ENCODE assay signal across 9 cellular contexts in the genomic region with DNA sequence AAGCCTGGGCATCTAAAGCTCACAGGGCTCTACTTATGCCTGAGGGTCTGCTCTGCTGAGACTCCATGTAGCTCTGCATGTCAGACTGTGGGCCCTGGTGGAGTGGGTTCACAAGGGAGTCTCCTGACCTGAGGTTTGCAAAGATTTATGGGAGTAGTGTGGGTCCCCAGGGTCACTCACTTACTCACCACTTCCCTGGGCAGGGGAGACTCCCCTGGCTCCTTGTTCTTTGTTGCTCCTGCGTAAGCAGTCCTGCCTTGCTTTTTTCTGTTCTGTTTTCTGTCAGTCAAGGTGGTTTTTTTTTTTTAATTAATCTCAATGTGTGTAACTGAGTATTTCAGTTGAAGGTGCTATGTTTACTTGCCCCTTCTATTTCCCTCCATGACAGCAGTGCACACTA.
"Had no signal": no experiment of that assay in that cellular context is flagged by ENCODE, and none has a peak within 500 bp of the region (broad histone marks: within the 10 kb centered on the region; RNA-seq: fewer than 3 reads in every experiment).

No MANE protein-coding gene starts in this region.

- H3K36me3 Mint-ChIP-seq: IgD-negative memory B cell had no signal

- H3K4me2 ChIP-seq: GM23338 had no signal

- H3K27ac Mint-ChIP-seq: GM23338, HFFc6, IgD-negative memory B cell had no signal

- ATAC-seq: GM23338, HCT116, HepG2 had no signal

- FAIRE-seq: HepG2 had no signal

- DNase-seq: H7, HFFc6, KBM-7 had no signal

- H3K9me3 ChIP-seq: HAP-1 had no signal

- H3K4me3 Mint-ChIP-seq: GM23338, HFFc6, IgD-negative memory B cell had no signal

- H2AFZ ChIP-seq: GM23338 had no signal

- H3K36me3 ChIP-seq: HAP-1 had no signal

- H3K4me3 ChIP-seq: GM23338, HAP-1 had no signal

- H3K9me3 Mint-ChIP-seq: GM23338 had no signal

- H3K4me1 Mint-ChIP-seq: IgD-negative memory B cell had no signal

- H3K27ac ChIP-seq: HL-60 had no signal
